1 cellular context compared by ENCODE assay signal in genomic region chr7:131057015-131057518, GRCh38.
TF ChIP-seq lines count a peak whose summit lies in the region.

No MANE protein-coding gene starts in this region.

TF ChIP-seq in HepG2, 621 proteins besides CTCF, POLR2A, EP300 and RAD21 (continued from another document and continues in another):
- TF ChIP-seq TFE3 (CRISPR knock-in tag; IDR thresholded peaks at IDR 0.05) (peak; percentile 97), MYC (CRISPR knock-in tag; IDR thresholded peaks at IDR 0.05; ENCODE audit: borderline replicate concordance) (peak; percentile 41), PAF1 (CRISPR knock-in tag; IDR thresholded peaks at IDR 0.05) (no peak), STAT6 (CRISPR knock-in tag; IDR thresholded peaks at IDR 0.05; ENCODE audit: borderline replicate concordance) (no peak), ZSCAN22 (CRISPR knock-in tag; IDR thresholded peaks at IDR 0.05) (no peak), STAG1 (CRISPR knock-in tag; IDR thresholded peaks at IDR 0.05) (peak; percentile 18), MAX (IDR thresholded peaks at IDR 0.05) (peak; percentile 84), ZFP82 (CRISPR knock-in tag; IDR thresholded peaks at IDR 0.05; ENCODE audit: borderline replicate concordance) (no peak), ZNF441 (CRISPR knock-in tag; IDR thresholded peaks at IDR 0.05; ENCODE audit: borderline replicate concordance) (no peak; the same call in 1 of the 2 replicates), AHR (CRISPR knock-in tag; IDR thresholded peaks at IDR 0.05) (no peak), SIN3B (IDR thresholded peaks at IDR 0.05; ENCODE audit: low read length) (no peak), ZKSCAN8 (CRISPR knock-in tag; IDR thresholded peaks at IDR 0.05; ENCODE audit: borderline replicate concordance) (peak; percentile 80), SSRP1 (CRISPR knock-in tag; IDR thresholded peaks at IDR 0.05) (peak; percentile 18; the same call in 1 of the 2 replicates), NRL (CRISPR knock-in tag; IDR thresholded peaks at IDR 0.05; ENCODE audit: borderline replicate concordance) (no peak), NCOA1 (CRISPR knock-in tag; IDR thresholded peaks at IDR 0.05) (no peak), NONO (IDR thresholded peaks at IDR 0.05) (no peak), NONO (CRISPR knock-in tag; conservative IDR thresholded peaks at IDR 0.05) (peak; percentile 55; the same call in 1 of the 2 replicates), PRPF4 (IDR thresholded peaks at IDR 0.05; ENCODE audit: low read depth, low read length, poor library complexity, severe bottlenecking) (no peak), ATF2 (CRISPR knock-in tag; IDR thresholded peaks at IDR 0.05) (peak; percentile 63), ZNF138 (CRISPR knock-in tag; IDR thresholded peaks at IDR 0.05; ENCODE audit: low read depth) (no peak), SYNCRIP (IDR thresholded peaks at IDR 0.05; ENCODE audit: insufficient read depth, low read depth, low read length) (no peak), THAP7 (CRISPR knock-in tag; IDR thresholded peaks at IDR 0.05) (no peak), SIX1 (CRISPR knock-in tag; IDR thresholded peaks at IDR 0.05; ENCODE audit: borderline replicate concordance) (no peak; the same call in 1 of the 2 replicates), MIER3 (CRISPR knock-in tag; IDR thresholded peaks at IDR 0.05; ENCODE audit: borderline replicate concordance) (peak; percentile 94; the same call in 1 of the 2 replicates), ZNF598 (CRISPR knock-in tag; IDR thresholded peaks at IDR 0.05; ENCODE audit: borderline replicate concordance) (no peak), ZNF674 (CRISPR knock-in tag; IDR thresholded peaks at IDR 0.05; ENCODE audit: low read depth) (no peak), EZH2 (conservative IDR thresholded peaks at IDR 0.05; ENCODE audit: low read depth, low read length) (no peak), ZBTB7B (CRISPR knock-in tag; IDR thresholded peaks at IDR 0.05) (no peak), ZNF841 (CRISPR knock-in tag; IDR thresholded peaks at IDR 0.05; ENCODE audit: borderline replicate concordance) (no peak), ARNT2 (CRISPR knock-in tag; IDR thresholded peaks at IDR 0.05; ENCODE audit: low read depth) (peak; percentile 73), CCDC6 (CRISPR knock-in tag; IDR thresholded peaks at IDR 0.05) (no peak; the same call in 1 of the 2 replicates), ZNF792 (CRISPR knock-in tag; IDR thresholded peaks at IDR 0.05) (peak; percentile 65; the same call in 1 of the 2 replicates), RAD51 (IDR thresholded peaks at IDR 0.05; ENCODE audit: borderline replicate concordance) (peak; percentile 27; the same call in 1 of the 2 replicates), TRIM22 (IDR thresholded peaks at IDR 0.05) (no peak), CENPX (CRISPR knock-in tag; IDR thresholded peaks at IDR 0.05) (no peak), TARDBP (CRISPR knock-in tag; IDR thresholded peaks at IDR 0.05) (peak; percentile 76), NFRKB (IDR thresholded peaks at IDR 0.05) (no peak), ZNF256 (CRISPR knock-in tag; conservative IDR thresholded peaks at IDR 0.05) (no peak), AKAP8 (CRISPR knock-in tag; IDR thresholded peaks at IDR 0.05) (no peak)
- TF ChIP-seq, protein P1, sequence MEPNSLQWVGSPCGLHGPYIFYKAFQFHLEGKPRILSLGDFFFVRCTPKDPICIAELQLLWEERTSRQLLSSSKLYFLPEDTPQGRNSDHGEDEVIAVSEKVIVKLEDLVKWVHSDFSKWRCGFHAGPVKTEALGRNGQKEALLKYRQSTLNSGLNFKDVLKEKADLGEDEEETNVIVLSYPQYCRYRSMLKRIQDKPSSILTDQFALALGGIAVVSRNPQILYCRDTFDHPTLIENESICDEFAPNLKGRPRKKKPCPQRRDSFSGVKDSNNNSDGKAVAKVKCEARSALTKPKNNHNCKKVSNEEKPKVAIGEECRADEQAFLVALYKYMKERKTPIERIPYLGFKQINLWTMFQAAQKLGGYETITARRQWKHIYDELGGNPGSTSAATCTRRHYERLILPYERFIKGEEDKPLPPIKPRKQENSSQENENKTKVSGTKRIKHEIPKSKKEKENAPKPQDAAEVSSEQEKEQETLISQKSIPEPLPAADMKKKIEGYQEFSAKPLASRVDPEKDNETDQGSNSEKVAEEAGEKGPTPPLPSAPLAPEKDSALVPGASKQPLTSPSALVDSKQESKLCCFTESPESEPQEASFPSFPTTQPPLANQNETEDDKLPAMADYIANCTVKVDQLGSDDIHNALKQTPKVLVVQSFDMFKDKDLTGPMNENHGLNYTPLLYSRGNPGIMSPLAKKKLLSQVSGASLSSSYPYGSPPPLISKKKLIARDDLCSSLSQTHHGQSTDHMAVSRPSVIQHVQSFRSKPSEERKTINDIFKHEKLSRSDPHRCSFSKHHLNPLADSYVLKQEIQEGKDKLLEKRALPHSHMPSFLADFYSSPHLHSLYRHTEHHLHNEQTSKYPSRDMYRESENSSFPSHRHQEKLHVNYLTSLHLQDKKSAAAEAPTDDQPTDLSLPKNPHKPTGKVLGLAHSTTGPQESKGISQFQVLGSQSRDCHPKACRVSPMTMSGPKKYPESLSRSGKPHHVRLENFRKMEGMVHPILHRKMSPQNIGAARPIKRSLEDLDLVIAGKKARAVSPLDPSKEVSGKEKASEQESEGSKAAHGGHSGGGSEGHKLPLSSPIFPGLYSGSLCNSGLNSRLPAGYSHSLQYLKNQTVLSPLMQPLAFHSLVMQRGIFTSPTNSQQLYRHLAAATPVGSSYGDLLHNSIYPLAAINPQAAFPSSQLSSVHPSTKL (CRISPR knock-in tag; IDR thresholded peaks at IDR 0.05), result peak; percentile 98
- TF ChIP-seq, protein P2, sequence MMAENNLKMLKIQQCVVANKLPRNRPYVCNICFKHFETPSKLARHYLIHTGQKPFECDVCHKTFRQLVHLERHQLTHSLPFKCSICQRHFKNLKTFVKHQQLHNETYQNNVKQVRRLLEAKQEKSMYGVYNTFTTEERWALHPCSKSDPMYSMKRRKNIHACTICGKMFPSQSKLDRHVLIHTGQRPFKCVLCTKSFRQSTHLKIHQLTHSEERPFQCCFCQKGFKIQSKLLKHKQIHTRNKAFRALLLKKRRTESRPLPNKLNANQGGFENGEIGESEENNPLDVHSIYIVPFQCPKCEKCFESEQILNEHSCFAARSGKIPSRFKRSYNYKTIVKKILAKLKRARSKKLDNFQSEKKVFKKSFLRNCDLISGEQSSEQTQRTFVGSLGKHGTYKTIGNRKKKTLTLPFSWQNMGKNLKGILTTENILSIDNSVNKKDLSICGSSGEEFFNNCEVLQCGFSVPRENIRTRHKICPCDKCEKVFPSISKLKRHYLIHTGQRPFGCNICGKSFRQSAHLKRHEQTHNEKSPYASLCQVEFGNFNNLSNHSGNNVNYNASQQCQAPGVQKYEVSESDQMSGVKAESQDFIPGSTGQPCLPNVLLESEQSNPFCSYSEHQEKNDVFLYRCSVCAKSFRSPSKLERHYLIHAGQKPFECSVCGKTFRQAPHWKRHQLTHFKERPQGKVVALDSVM (CRISPR knock-in tag; IDR thresholded peaks at IDR 0.05), result peak; percentile 96
- TF ChIP-seq, protein P3, sequence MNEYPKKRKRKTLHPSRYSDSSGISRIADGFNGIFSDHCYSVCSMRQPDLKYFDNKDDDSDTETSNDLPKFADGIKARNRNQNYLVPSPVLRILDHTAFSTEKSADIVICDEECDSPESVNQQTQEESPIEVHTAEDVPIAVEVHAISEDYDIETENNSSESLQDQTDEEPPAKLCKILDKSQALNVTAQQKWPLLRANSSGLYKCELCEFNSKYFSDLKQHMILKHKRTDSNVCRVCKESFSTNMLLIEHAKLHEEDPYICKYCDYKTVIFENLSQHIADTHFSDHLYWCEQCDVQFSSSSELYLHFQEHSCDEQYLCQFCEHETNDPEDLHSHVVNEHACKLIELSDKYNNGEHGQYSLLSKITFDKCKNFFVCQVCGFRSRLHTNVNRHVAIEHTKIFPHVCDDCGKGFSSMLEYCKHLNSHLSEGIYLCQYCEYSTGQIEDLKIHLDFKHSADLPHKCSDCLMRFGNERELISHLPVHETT (CRISPR knock-in tag; conservative IDR thresholded peaks at IDR 0.05), result 0 out of 2 replicates have a peak, but pooled peaks have one; percentile 19
- TF ChIP-seq, protein P4, sequence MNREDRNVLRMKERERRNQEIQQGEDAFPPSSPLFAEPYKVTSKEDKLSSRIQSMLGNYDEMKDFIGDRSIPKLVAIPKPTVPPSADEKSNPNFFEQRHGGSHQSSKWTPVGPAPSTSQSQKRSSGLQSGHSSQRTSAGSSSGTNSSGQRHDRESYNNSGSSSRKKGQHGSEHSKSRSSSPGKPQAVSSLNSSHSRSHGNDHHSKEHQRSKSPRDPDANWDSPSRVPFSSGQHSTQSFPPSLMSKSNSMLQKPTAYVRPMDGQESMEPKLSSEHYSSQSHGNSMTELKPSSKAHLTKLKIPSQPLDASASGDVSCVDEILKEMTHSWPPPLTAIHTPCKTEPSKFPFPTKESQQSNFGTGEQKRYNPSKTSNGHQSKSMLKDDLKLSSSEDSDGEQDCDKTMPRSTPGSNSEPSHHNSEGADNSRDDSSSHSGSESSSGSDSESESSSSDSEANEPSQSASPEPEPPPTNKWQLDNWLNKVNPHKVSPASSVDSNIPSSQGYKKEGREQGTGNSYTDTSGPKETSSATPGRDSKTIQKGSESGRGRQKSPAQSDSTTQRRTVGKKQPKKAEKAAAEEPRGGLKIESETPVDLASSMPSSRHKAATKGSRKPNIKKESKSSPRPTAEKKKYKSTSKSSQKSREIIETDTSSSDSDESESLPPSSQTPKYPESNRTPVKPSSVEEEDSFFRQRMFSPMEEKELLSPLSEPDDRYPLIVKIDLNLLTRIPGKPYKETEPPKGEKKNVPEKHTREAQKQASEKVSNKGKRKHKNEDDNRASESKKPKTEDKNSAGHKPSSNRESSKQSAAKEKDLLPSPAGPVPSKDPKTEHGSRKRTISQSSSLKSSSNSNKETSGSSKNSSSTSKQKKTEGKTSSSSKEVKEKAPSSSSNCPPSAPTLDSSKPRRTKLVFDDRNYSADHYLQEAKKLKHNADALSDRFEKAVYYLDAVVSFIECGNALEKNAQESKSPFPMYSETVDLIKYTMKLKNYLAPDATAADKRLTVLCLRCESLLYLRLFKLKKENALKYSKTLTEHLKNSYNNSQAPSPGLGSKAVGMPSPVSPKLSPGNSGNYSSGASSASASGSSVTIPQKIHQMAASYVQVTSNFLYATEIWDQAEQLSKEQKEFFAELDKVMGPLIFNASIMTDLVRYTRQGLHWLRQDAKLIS (CRISPR knock-in tag; IDR thresholded peaks at IDR 0.05), result no peak
